In the genomic region with DNA sequence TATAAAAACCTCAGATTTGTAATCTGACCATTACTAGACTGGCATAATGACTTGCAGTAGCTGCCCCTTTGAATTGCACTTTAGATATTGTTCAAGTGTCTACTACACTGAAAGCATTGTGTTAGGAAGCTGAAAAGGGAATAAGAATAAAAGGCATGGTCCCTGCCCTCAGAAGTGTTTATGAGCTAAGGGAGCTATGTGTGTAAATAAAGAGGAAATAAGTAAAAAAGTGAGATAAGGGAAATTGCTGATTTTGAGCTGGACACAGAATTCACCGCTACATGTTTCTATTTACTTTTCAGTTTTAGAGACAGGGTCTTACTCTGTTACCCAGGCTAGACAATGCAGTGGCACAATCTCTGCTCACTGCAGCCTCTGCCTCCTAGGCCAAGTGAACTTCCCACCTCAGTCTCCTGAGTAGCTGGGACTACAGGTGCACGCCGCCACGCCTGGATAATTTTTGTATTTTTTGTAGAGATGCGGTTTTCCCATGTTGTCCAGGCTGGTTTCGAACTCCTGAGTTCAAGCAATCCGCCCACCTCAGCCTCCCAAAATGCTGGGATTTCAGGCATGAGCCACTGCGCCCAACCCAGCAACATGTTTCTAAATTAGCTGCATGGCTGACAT, we compare ENCODE assay signal across 1 cellular context.
TF ChIP-seq lines count a peak whose summit lies in the region.

No MANE protein-coding gene starts in this region.

TF ChIP-seq in HCT116, 20 proteins besides CTCF, POLR2A, EP300 and RAD21:
- TF ChIP-seq POLR2AphosphoS5 (IDR thresholded peaks at IDR 0.05; ENCODE audit: low read depth, low read length) = no peak
- no peak for TF ChIP-seq TCF7L2 (IDR thresholded peaks at IDR 0.05; ENCODE audit: borderline replicate concordance, extremely low read depth, insufficient read depth, insufficient read length)
- no peak for TF ChIP-seq CBX3 (IDR thresholded peaks at IDR 0.05; ENCODE audit: low read depth)
- TF ChIP-seq JUND (IDR thresholded peaks at IDR 0.05) = no peak
- TF ChIP-seq EZH2 (IDR thresholded peaks at IDR 0.05) = no peak
- no peak for TF ChIP-seq SP1 (IDR thresholded peaks at IDR 0.05; ENCODE audit: low read depth)
- TF ChIP-seq EGR1 (IDR thresholded peaks at IDR 0.05; ENCODE audit: low read depth) = no peak
- TF ChIP-seq, protein P1, sequence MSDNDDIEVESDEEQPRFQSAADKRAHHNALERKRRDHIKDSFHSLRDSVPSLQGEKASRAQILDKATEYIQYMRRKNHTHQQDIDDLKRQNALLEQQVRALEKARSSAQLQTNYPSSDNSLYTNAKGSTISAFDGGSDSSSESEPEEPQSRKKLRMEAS (IDR thresholded peaks at IDR 0.05) = no peak
- no peak for TF ChIP-seq SRF (IDR thresholded peaks at IDR 0.05; ENCODE audit: low read depth)
